In the genomic region with DNA sequence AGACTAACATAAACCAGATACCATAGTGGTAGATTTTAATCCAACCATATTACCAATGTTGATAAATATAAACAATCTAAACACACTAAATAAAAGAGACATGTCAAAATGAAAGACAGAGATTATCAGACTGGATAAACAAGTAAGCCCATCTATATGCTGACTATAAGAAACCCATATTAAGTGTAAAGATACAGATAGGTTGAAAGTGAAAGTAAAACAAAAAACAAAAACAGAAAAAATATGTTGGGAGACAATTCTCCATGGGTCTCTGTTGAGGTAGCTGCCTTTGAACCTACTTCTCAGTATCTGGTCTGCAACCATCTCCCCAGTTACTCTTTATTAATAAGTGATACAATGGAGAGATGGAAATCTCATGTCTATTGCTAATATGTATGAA, we compare ENCODE assay signal across 10 cellular contexts. TPM values are rescaled to one million over a fixed set of nuclear protein-coding genes. Genes with fewer than 3 reads are reported as not detected.
DNase-seq lines count a peak whose midpoint lies in the region; ATAC-seq and TF ChIP-seq lines count a peak whose summit lies in the region.
"Had no signal": no experiment of that assay in that cellular context is flagged by ENCODE, and none has a peak within 500 bp of the region (broad histone marks: within the 10 kb centered on the region; RNA-seq: fewer than 3 reads in every experiment).

No MANE protein-coding gene starts in this region.

- H3K27ac Mint-ChIP-seq in Calu3 (ENCODE audit: unreplicated experiment) (peak overlapping the region; percentile 33), natural killer cell (peak overlapping the region; percentile 61 to 73)

- H3K4me3 ChIP-seq in MM.1S (ENCODE audit: low read length), result no peak overlapping the region
- H3K4me3 ChIP-seq: thyroid gland had no signal

- DNase-seq in Calu3 (no peak), MM.1S (peak; percentile 48), natural killer cell (no peak), G401 (ENCODE audit: low spot score) (no peak)
- peak; percentile 25 for DNase-seq in central memory CD4-positive, alpha-beta T cell
- DNase-seq: foreskin melanocyte, NCI-H345, thyroid gland had no signal

- no TSS peak for BruUV-seq in Calu3 (replicated peaks; lab: Mats Ljungman, UMichigan)

- H4K20me1 ChIP-seq in MM.1S (ENCODE audit: insufficient read depth, low read length), result no peaks in the 10 kb centered on the region

- CTCF ChIA-PET in Calu3 (lab: Charles Lee), result interaction anchor here (1.6 kb wide), 1 partner anchor 585 kb away, joined by 3 read pairs; no protein-coding TSS in a partner anchor

- no peaks in the 10 kb centered on the region for H3K27me3 ChIP-seq in MM.1S (replicated peaks; ENCODE audit: insufficient read depth, low read length)
- H3K27me3 ChIP-seq: thyroid gland had no signal

- no peaks in the 10 kb centered on the region for H3F3A ChIP-seq in MM.1S (ENCODE audit: insufficient read depth, low read length)

- ATAC-seq in natural killer cell (peak; percentile 58 to 72 (median 68)), HG02610 (IDR thresholded peaks at IDR 0.05; ENCODE audit: unreplicated experiment) (no peak), HG03442 (IDR thresholded peaks at IDR 0.05; ENCODE audit: unreplicated experiment) (no peak)

- no peak for TF ChIP-seq CTCF in Calu3 (IDR thresholded peaks at IDR 0.05; ENCODE audit: unreplicated experiment)
- TF ChIP-seq CTCF in MM.1S (IDR thresholded peaks at IDR 0.05; ENCODE audit: low read length), result no peak
- no peak for TF ChIP-seq CTCF in natural killer cell (IDR thresholded peaks at IDR 0.05)

- peaks cover 18% of the 10 kb centered on the region for H3K4me1 Mint-ChIP-seq in Calu3 (ENCODE audit: low read depth, unreplicated experiment)
- peaks cover 11 to 12% of the 10 kb centered on the region in 2 donors for H3K4me1 Mint-ChIP-seq in natural killer cell

- H3K9me3 Mint-ChIP-seq in Calu3 (ENCODE audit: low read depth, unreplicated experiment) (peaks cover 14% of the 10 kb centered on the region), natural killer cell (peaks cover 0 to 2% of the 10 kb centered on the region in 2 donors)

- 0 out of 2 replicates have a peak, but pooled peaks cover 3% of the 10 kb centered on the region for H3K4me1 ChIP-seq in MM.1S (ENCODE audit: low read length)
- H3K4me1 ChIP-seq: thyroid gland had no signal

- no peak overlapping the region for H3K27ac ChIP-seq in MM.1S (ENCODE audit: low read length)
- H3K27ac ChIP-seq: thyroid gland had no signal

- H3K4me3 Mint-ChIP-seq in Calu3 (ENCODE audit: low read depth, unreplicated experiment), result no peak overlapping the region
- H3K4me3 Mint-ChIP-seq in natural killer cell, result peak overlapping the region; percentile 70

- H3K27me3 Mint-ChIP-seq in Calu3 (ENCODE audit: unreplicated experiment), result no peaks in the 10 kb centered on the region
- H3K27me3 Mint-ChIP-seq in natural killer cell (ENCODE audit: low read depth in 2 of 2), result no peaks in the 10 kb centered on the region

- H3K9me2 ChIP-seq in MM.1S (replicated peaks; ENCODE audit: insufficient read depth, low read length), result no peaks in the 10 kb centered on the region

- peaks cover 70% of the 10 kb centered on the region for H3K79me2 ChIP-seq in MM.1S (ENCODE audit: low read length)

- H3K9ac ChIP-seq in MM.1S (ENCODE audit: low read length), result no peak overlapping the region

- in situ Hi-C loops in G401 (cut with HindIII; ENCODE audit: low sequenced_read_pairs), result no loop called here

- H2AFZ ChIP-seq in MM.1S (ENCODE audit: low read length), result no peak overlapping the region

- H3K36me3 Mint-ChIP-seq in Calu3 (ENCODE audit: insufficient read depth, unreplicated experiment) (no peaks in the 10 kb centered on the region), natural killer cell (peaks cover 19% of the 10 kb centered on the region)

- intact Hi-C loops in Calu3 (cut with micrococcal nuclease; ENCODE audit: unreplicated experiment), result loop anchor here (5.0 kb wide), 1 partner anchor 35 kb away; no protein-coding TSS in a partner anchor
- intact Hi-C loops in natural killer cell (cut with micrococcal nuclease), result no loop called here

- no peaks in the 10 kb centered on the region for H3K9me3 ChIP-seq in MM.1S (replicated peaks; ENCODE audit: insufficient read depth, low read length)
- H3K9me3 ChIP-seq: thyroid gland had no signal

- no peaks in the 10 kb centered on the region; the same call in 1 of the 2 replicates for H3K36me3 ChIP-seq in MM.1S (replicated peaks; ENCODE audit: insufficient read depth, low read length)
- H3K36me3 ChIP-seq: thyroid gland had no signal

- peak overlapping the region; percentile 51 for H3K4me2 ChIP-seq in MM.1S (ENCODE audit: low read depth, low read length)

RNA-seq across cellular contexts. Expression of gene REV3L, which starts 21.2 kb away (rescaled TPM):
- total RNA-seq in Calu3 (2022), result 17.2 and 19.0 TPM in 2 replicates
- total RNA-seq in natural killer cell, result 10 to 100 TPM; 18.1 to 25.5 (median 22.7) TPM
- 13.7 and 26.2 TPM in 2 replicates for total RNA-seq in G401 (2014; rRNA removed; shearing (Covaris generic))

Comparison
In these comparisons a context has a peak if more than half of its experiments do, and no peak if none do; other contexts are left out.
1. DNase-seq: peak in MM.1S (single experiment) and central memory CD4-positive, alpha-beta T cell (single experiment); none in Calu3 (single experiment), natural killer cell (single experiment) and G401 (single experiment).
2. ATAC-seq: peak in natural killer cell (3 of 3); none in HG02610 (single experiment) and HG03442 (single experiment).